In the genomic region with DNA sequence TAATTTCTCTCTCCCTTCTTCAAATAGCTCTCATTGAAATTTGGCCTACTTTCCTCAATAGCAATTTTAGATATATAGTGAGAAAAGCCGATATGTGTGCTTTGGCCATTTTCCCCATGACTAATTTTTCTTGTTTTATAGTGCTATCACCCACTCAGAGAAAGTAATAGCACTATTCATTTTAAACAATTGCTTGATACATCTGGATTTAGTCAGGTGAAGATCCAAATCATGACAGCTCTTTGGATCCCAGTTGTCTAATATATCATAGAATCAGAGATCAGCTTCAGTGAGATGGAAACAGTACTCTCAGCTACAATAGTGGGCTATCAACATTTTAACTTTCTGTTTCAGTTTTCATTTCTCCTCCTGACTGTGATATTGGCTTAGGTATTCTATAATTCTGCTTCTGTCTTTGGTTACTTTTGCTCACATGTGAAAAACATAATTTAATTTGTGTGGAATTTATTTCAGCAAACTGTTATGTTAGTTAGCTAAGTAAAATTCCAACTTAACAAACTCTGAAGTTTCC, we compare ENCODE assay signal across 11 cellular contexts. TPM values are rescaled to one million over a fixed set of nuclear protein-coding genes. Genes with fewer than 3 reads are reported as not detected.
DNase-seq lines count a peak whose midpoint lies in the region; ATAC-seq and TF ChIP-seq lines count a peak whose summit lies in the region.
"Had no signal": no experiment of that assay in that cellular context is flagged by ENCODE, and none has a peak within 500 bp of the region (broad histone marks: within the 10 kb centered on the region; RNA-seq: fewer than 3 reads in every experiment).

No MANE protein-coding gene starts in this region.

- TF ChIP-seq CTCF in MCF 10A (IDR thresholded peaks at IDR 0.05; ENCODE audit: unreplicated experiment) (no peak), mammary epithelial cell (conservative IDR thresholded peaks at IDR 0.05 in 1 of 2, IDR thresholded peaks at IDR 0.05 in 1 of 2; ENCODE audit: extremely low read depth in 1 of 2, insufficient read depth in 1 of 2, low read depth in 1 of 2, low read length in 2 of 2) (no peak), IMR-90 (conservative IDR thresholded peaks at IDR 0.05; ENCODE audit: low read depth, low read length) (no peak), type B pancreatic cell (conservative IDR thresholded peaks at IDR 0.05) (no peak)
- no peak for TF ChIP-seq CTCF in CD4-positive, alpha-beta T cell (IDR thresholded peaks at IDR 0.05)

- H2AFZ ChIP-seq in mammary epithelial cell (ENCODE audit: low read depth, low read length), result no peak overlapping the region
- H2AFZ ChIP-seq in IMR-90 (replicated peaks; ENCODE audit: low read length, poor library complexity), result no peak overlapping the region

- in situ Hi-C loops in mammary epithelial cell (cut with MboI; ENCODE audit: low sequenced_read_pairs in 2 of 2) (no loop called here), IMR-90 (cut with MboI; ENCODE audit: low sequenced_read_pairs) (no loop called here)

- H2BK120ac ChIP-seq in IMR-90 (ENCODE audit: low read depth, low read length), result no peak overlapping the region

- H3K27ac Mint-ChIP-seq in MCF 10A (ENCODE audit: low read depth, unreplicated experiment) (peak overlapping the region; percentile 21), type B pancreatic cell (peak overlapping the region; percentile 6)
- no peak overlapping the region for H3K27ac Mint-ChIP-seq in CD4-positive, alpha-beta T cell

- H2AK5ac ChIP-seq in IMR-90 (ENCODE audit: low read depth, low read length), result no peak overlapping the region

- H2BK20ac ChIP-seq in IMR-90 (ENCODE audit: low read depth, low read length), result no peak overlapping the region

- ATAC-seq in HG02623 (IDR thresholded peaks at IDR 0.05; ENCODE audit: unreplicated experiment) (peak; percentile 82), IMR-90 (ENCODE audit: low read depth) (no peak)
- ATAC-seq in CD4-positive, alpha-beta T cell (ENCODE audit: poor library complexity), result no peak
- ATAC-seq: A549, pancreas had no signal

- no peaks in the 10 kb centered on the region for H4K20me1 ChIP-seq in mammary epithelial cell (ENCODE audit: insufficient read depth, low read length)
- H4K20me1 ChIP-seq in IMR-90 (ENCODE audit: insufficient read depth, low read length), result no peaks in the 10 kb centered on the region

- H3K9me3 Mint-ChIP-seq in MCF 10A (ENCODE audit: unreplicated experiment) (no peaks in the 10 kb centered on the region), type B pancreatic cell (peaks cover 7% of the 10 kb centered on the region)
- peaks cover 2% of the 10 kb centered on the region for H3K9me3 Mint-ChIP-seq in CD4-positive, alpha-beta T cell

- no peak for TF ChIP-seq RAD21 in IMR-90 (IDR thresholded peaks at IDR 0.05; ENCODE audit: low read length)

- H3K27me3 ChIP-seq in mammary epithelial cell (ENCODE audit: insufficient read depth, low read length), result no peaks in the 10 kb centered on the region
- H3K27me3 ChIP-seq in IMR-90 (ENCODE audit: control insufficient read depth, insufficient read depth, low read length), result no peaks in the 10 kb centered on the region
- H3K27me3 ChIP-seq in CD4-positive, alpha-beta T cell (ENCODE audit: control insufficient read depth, insufficient read depth, low read length), result peaks cover under 1% of the 10 kb centered on the region
- H3K27me3 ChIP-seq: pancreas had no signal

- no peak overlapping the region for H2BK5ac ChIP-seq in IMR-90 (ENCODE audit: low read depth, low read length, poor library complexity, severe bottlenecking)

- H3K4me1 Mint-ChIP-seq in MCF 10A (ENCODE audit: insufficient read depth, unreplicated experiment) (peaks cover 17% of the 10 kb centered on the region), type B pancreatic cell (ENCODE audit: unreplicated experiment) (peaks cover 9% of the 10 kb centered on the region)
- no peaks in the 10 kb centered on the region for H3K4me1 Mint-ChIP-seq in CD4-positive, alpha-beta T cell (ENCODE audit: low read depth)

- no peak overlapping the region for H4K91ac ChIP-seq in IMR-90 (ENCODE audit: insufficient read depth, low read depth, low read length)

- H3K56ac ChIP-seq in IMR-90 (ENCODE audit: extremely low read depth, insufficient read depth, low read length), result no peak overlapping the region

- no peak overlapping the region for H3K9ac ChIP-seq in mammary epithelial cell (ENCODE audit: insufficient read depth, low read length)
- H3K9ac ChIP-seq in IMR-90 (ENCODE audit: low read depth, low read length), result no peak overlapping the region

- H3K9me1 ChIP-seq in IMR-90 (ENCODE audit: insufficient read depth, low read length), result peaks cover 4% of the 10 kb centered on the region; the same call in 1 of the 2 replicates

- DNase-seq in MCF 10A (ENCODE audit: unreplicated experiment), result no peak
- no peak for DNase-seq in mammary epithelial cell
- no peak for DNase-seq in IMR-90
- no peak for DNase-seq in type B pancreatic cell (ENCODE audit: extremely low spot score, unreplicated experiment)
- DNase-seq in substantia nigra (lab: John Stamatoyannopoulos, UW), result no peak
- no peak for DNase-seq in CD4-positive, alpha-beta T cell
- no peak for DNase-seq in NCI-H1930 (lab: John Stamatoyannopoulos, UW)
- DNase-seq: pancreas, T1000 had no signal

- no peak overlapping the region for H3K23ac ChIP-seq in IMR-90 (ENCODE audit: low read depth, low read length)

- no peak overlapping the region for H2AK9ac ChIP-seq in IMR-90 (replicated peaks; ENCODE audit: low read depth, low read length, poor library complexity)

- H3K79me1 ChIP-seq in IMR-90 (ENCODE audit: low read depth in 1 of 2, low read length in 2 of 2), result peaks cover 0 to 12% of the 10 kb centered on the region in 2 experiments; a peak in 1 of 4 replicates

- H3K9me3 ChIP-seq in mammary epithelial cell (replicated peaks; ENCODE audit: insufficient read depth, low read length), result peaks cover 5% of the 10 kb centered on the region
- H3K9me3 ChIP-seq in IMR-90 (ENCODE audit: control insufficient read depth, insufficient read depth, low read length), result no peaks in the 10 kb centered on the region
- H3K9me3 ChIP-seq in CD4-positive, alpha-beta T cell (ENCODE audit: control insufficient read depth, low read length), result no peaks in the 10 kb centered on the region
- H3K9me3 ChIP-seq: pancreas had no signal

- H3K4ac ChIP-seq in IMR-90 (ENCODE audit: low read depth, low read length), result no peak overlapping the region

- no peak for TF ChIP-seq POLR2A in IMR-90 (IDR thresholded peaks at IDR 0.05; ENCODE audit: low read depth, low read length)

- no peaks in the 10 kb centered on the region for H3K27me3 Mint-ChIP-seq in MCF 10A (ENCODE audit: insufficient read depth, unreplicated experiment)
- no peaks in the 10 kb centered on the region for H3K27me3 Mint-ChIP-seq in type B pancreatic cell
- peaks cover 11% of the 10 kb centered on the region for H3K27me3 Mint-ChIP-seq in CD4-positive, alpha-beta T cell

- H3K4me3 Mint-ChIP-seq in MCF 10A (ENCODE audit: unreplicated experiment), result no peak overlapping the region
- H3K4me3 Mint-ChIP-seq in type B pancreatic cell, result no peak overlapping the region
- no peak overlapping the region for H3K4me3 Mint-ChIP-seq in CD4-positive, alpha-beta T cell

- BruUV-seq in MCF 10A (replicated peaks; lab: Mats Ljungman, UMichigan) (no TSS peak), mammary epithelial cell (replicated peaks; lab: Mats Ljungman, UMichigan) (no TSS peak), IMR-90 (replicated peaks; lab: Mats Ljungman, UMichigan) (no TSS peak)

- H3K36me3 Mint-ChIP-seq in MCF 10A (ENCODE audit: insufficient read depth, unreplicated experiment), result no peaks in the 10 kb centered on the region
- peaks cover 16% of the 10 kb centered on the region for H3K36me3 Mint-ChIP-seq in type B pancreatic cell
- H3K36me3 Mint-ChIP-seq in CD4-positive, alpha-beta T cell (ENCODE audit: low read depth), result no peaks in the 10 kb centered on the region

- peak overlapping the region; percentile 16 for H3K18ac ChIP-seq in IMR-90 (ENCODE audit: low read depth, low read length)

- H3K27ac ChIP-seq in mammary epithelial cell (ENCODE audit: insufficient read depth, low read depth, low read length) (no peak overlapping the region), IMR-90 (ENCODE audit: insufficient read depth, low read length) (no peak overlapping the region), substantia nigra (ENCODE audit: low read depth, low read length, poor library complexity, severe bottlenecking) (no peak overlapping the region)
- H3K27ac ChIP-seq in CD4-positive, alpha-beta T cell (ENCODE audit: low read depth, low read length), result no peak overlapping the region
- H3K27ac ChIP-seq: A549, pancreas had no signal

- H3K79me2 ChIP-seq in mammary epithelial cell (ENCODE audit: insufficient read depth, low read length), result no peaks in the 10 kb centered on the region

- H4K8ac ChIP-seq in IMR-90 (ENCODE audit: low read depth in 2 of 2, low read length in 2 of 2), result no peak overlapping the region; a peak in 1 of 4 replicates

- no peak overlapping the region for H2BK15ac ChIP-seq in IMR-90 (ENCODE audit: low read depth, low read length)

- H3K4me2 ChIP-seq in mammary epithelial cell (ENCODE audit: insufficient read depth, low read depth, low read length), result no peak overlapping the region
- H3K4me2 ChIP-seq in IMR-90 (ENCODE audit: low read depth, low read length), result peak overlapping the region; percentile 69
- H3K4me2 ChIP-seq: A549 had no signal

- CTCF ChIA-PET in MCF 10A (lab: Yijun Ruan, JAX), result interaction anchor here (0.6 to 1.8 kb wide), 4 partner anchors 18 to 1156 kb away, joined by 3 to 5 read pairs (median 3); no protein-coding TSS in a partner anchor
- CTCF ChIA-PET in mammary epithelial cell (lab: Charles Lee; ENCODE audit: low non-redundant PET), result no interaction called here
- CTCF ChIA-PET in IMR-90 (lab: Yijun Ruan, JAX), result no interaction called here
- CTCF ChIA-PET in CD4-positive, alpha-beta T cell (lab: Charles Lee), result no interaction called here

- POLR2A ChIA-PET in MCF 10A (lab: Yijun Ruan, JAX), result interaction anchor here (0.7 to 1.1 kb wide), 2 partner anchors 37 to 228 kb away, joined by 3 read pairs; no protein-coding TSS in a partner anchor
- POLR2A ChIA-PET in IMR-90 (lab: Charles Lee; ENCODE audit: unreplicated experiment), result no interaction called here
- POLR2A ChIA-PET in CD4-positive, alpha-beta T cell (lab: Charles Lee), result no interaction called here

- H3K36me3 ChIP-seq in mammary epithelial cell (ENCODE audit: insufficient read depth, low read length) (no peaks in the 10 kb centered on the region), IMR-90 (ENCODE audit: control insufficient read depth, insufficient read depth, low read length) (no peaks in the 10 kb centered on the region; the same call in 1 of the 2 replicates)
- H3K36me3 ChIP-seq: pancreas had no signal

- H3K4me3 ChIP-seq in mammary epithelial cell (replicated peaks in 1 of 3; ENCODE audit: insufficient read depth in 1 of 3, low read depth in 2 of 3, low read length in 3 of 3), result no peak overlapping the region
- H3K4me3 ChIP-seq in IMR-90 (ENCODE audit: insufficient read depth, low read depth, low read length), result no peak overlapping the region
- H3K4me3 ChIP-seq: A549, pancreas had no signal

- dilution Hi-C loops in mammary epithelial cell (cut with HindIII; ENCODE audit: low sequenced_read_pairs), result no loop called here
- dilution Hi-C loops in IMR-90 (cut with HindIII; ENCODE audit: low sequenced_read_pairs, unreplicated experiment), result no loop called here

- peaks cover 10% of the 10 kb centered on the region for H3K4me1 ChIP-seq in mammary epithelial cell (ENCODE audit: insufficient read depth, low read length)
- peaks cover 5% of the 10 kb centered on the region for H3K4me1 ChIP-seq in IMR-90 (ENCODE audit: control insufficient read depth, insufficient read depth, low read length)
- H3K4me1 ChIP-seq: pancreas had no signal

- 56% methylated on average over 1 of the region's 1 CpG for WGBS in mammary epithelial cell (ENCODE audit: low coverage, missing lambda C conversion rate)
- no CpG with 5 or more reads among the region's 1 CpG for WGBS in IMR-90 (ENCODE audit: extremely low coverage in 2 of 2, insufficient read length in 1 of 2), 2 experiments

- intact Hi-C loops in MCF 10A (cut with micrococcal nuclease), result no loop called here
- intact Hi-C loops in mammary epithelial cell (cut with micrococcal nuclease), result no loop called here
- intact Hi-C loops in IMR-90 (cut with micrococcal nuclease), result no loop called here
- intact Hi-C loops in CD4-positive, alpha-beta T cell (cut with DNase I, micrococcal nuclease), result no loop called here

- H3K14ac ChIP-seq in IMR-90 (replicated peaks; ENCODE audit: low read depth, low read length), result no peak overlapping the region

- H4K5ac ChIP-seq in IMR-90 (ENCODE audit: low read depth, low read length), result peak overlapping the region; percentile 39; the same call in 1 of the 2 replicates

RNA-seq across cellular contexts. Expression of gene VCAN, which starts 38.7 kb away (rescaled TPM):
- total RNA-seq in MCF 10A (2022) (44.1 and 50.6 TPM in 2 replicates), mammary epithelial cell (100 to 1,000 TPM in 1 of 2 donors, 10 to 100 TPM in 1; 82.9 to 234 TPM), IMR-90 (2012; rRNA removed) (158 and 159 TPM in 2 replicates), type B pancreatic cell (ENCODE audit: low replicate concordance) (106 and 341 TPM in 2 replicates)
- polyA plus RNA-seq in mammary epithelial cell (28.7 TPM), IMR-90 (2012; rRNA removed) (45.3 and 47.5 TPM in 2 replicates)
- 73.9 TPM for polyA minus RNA-seq in mammary epithelial cell
- polyA plus RNA-seq in IMR-90 (2012; cell fraction: cytosol; rRNA removed), result 20.7 and 25.5 TPM in 2 replicates
- 17.1 and 53.0 TPM in 2 replicates for polyA plus RNA-seq in IMR-90 (2012; cell fraction: nucleus; rRNA removed; ENCODE audit: low replicate concordance)
- 1 to 10 TPM; 6.4 to 7.1 TPM for total RNA-seq in CD4-positive, alpha-beta T cell
